Comparison of ENCODE assay signal across 1 cellular context in the genomic region with DNA sequence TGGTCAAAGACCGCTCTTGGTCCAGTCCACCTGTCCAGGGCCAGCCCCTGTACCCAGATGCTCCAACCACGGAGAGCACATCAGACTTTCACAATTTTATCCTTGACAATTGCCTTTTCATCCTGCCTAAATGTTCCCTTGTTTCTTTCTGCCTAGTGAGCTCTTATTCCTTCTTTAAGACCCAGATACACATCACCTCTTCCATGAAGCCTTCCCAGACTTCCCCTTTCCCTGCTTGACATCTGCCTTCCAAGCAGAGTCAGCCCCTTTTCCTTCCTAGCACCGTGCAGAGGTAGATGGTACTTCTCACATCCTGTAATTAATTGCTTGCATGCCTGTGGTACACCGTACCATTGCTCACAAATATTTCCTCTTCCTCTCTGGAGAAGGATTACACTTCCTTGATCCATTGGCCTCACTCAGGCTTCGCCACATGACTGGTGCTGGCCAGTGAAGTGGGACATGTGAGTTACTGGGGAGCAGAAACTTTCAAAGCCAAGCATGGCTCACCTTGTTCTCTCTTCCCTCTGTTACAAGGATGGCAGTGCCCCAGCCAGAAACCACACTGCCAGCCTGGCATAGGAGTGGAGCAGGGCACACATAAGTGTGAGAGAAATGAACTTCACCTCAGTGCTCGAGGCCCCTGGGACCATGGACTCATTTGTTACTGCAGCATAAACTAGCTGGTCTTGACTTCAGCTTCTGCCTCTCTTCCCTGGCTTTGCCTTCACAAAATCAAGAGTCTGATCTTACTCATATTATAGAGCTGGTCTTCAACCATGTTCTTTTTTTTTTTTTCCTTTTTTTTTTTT.
TF ChIP-seq lines count a peak whose summit lies in the region.

No MANE protein-coding gene starts in this region.

TF ChIP-seq in HepG2, 621 proteins besides CTCF, POLR2A, EP300 and RAD21:
- TF ChIP-seq ZNF12 (CRISPR knock-in tag; IDR thresholded peaks at IDR 0.05) (peak; percentile 85), SP1 (IDR thresholded peaks at IDR 0.05) (0 out of 2 replicates have a peak, but pooled peaks have one; percentile 3), SP1 (CRISPR knock-in tag; IDR thresholded peaks at IDR 0.05) (no peak)
- TF ChIP-seq, protein P1, sequence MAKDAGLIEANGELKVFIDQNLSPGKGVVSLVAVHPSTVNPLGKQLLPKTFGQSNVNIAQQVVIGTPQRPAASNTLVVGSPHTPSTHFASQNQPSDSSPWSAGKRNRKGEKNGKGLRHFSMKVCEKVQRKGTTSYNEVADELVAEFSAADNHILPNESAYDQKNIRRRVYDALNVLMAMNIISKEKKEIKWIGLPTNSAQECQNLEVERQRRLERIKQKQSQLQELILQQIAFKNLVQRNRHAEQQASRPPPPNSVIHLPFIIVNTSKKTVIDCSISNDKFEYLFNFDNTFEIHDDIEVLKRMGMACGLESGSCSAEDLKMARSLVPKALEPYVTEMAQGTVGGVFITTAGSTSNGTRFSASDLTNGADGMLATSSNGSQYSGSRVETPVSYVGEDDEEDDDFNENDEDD (CRISPR knock-in tag; IDR thresholded peaks at IDR 0.05; ENCODE audit: borderline replicate concordance): no peak
